Comparison of ENCODE assay signal across 8 cellular contexts in genomic region chr7:30348083-30348560, GRCh38.
DNase-seq lines count a peak whose midpoint lies in the region; ATAC-seq lines count a peak whose summit lies in the region.

No MANE protein-coding gene starts in this region.

- H3K4me3 ChIP-seq in NT2/D1 (ENCODE audit: insufficient read length, low read depth), result no peak overlapping the region

- no peak overlapping the region for H3K9ac ChIP-seq in NT2/D1 (ENCODE audit: insufficient read length, low read depth)

- H3K36me3 ChIP-seq in NT2/D1 (ENCODE audit: insufficient read depth, insufficient read length, low read length), result no peaks in the 10 kb centered on the region

- DNase-seq in Right ventricle myocardium superior, result no peak
- no peak for DNase-seq in cardiac septum (ENCODE audit: low spot score)
- DNase-seq in NT2/D1 (ENCODE audit: low read depth, low spot score), result peak; percentile 39
- peak; percentile 12 for DNase-seq in activated T-helper 9 cell treated with anti-CD3 and anti-CD28 coated beads, Interleukin-2, amount 50 U/mL, for 16 hours (ENCODE audit: low read depth)
- peak; percentile 21 for DNase-seq in iPS-NIHi11 (ENCODE audit: low spot score)
- DNase-seq in stimulated activated CD8-positive, alpha-beta memory T cell treated with anti-CD3 and anti-CD28 coated beads, Interleukin-7, amount 100 ng/mL, for 4 hours (ENCODE audit: low read depth in 2 of 2), result peak; percentile 21 to 42
- DNase-seq in C1 segment of cervical spinal cord (lab: John Stamatoyannopoulos, UW), result no peak

- H3K4me1 ChIP-seq in NT2/D1 (ENCODE audit: insufficient read depth, insufficient read length), result no peaks in the 10 kb centered on the region

- H3K9me3 ChIP-seq in NT2/D1 (ENCODE audit: insufficient read depth, low read length), result no peaks in the 10 kb centered on the region

- H3K27me3 ChIP-seq in NT2/D1 (ENCODE audit: insufficient read depth, insufficient read length), result no peaks in the 10 kb centered on the region

- ATAC-seq in Right ventricle myocardium superior (ENCODE audit: poor library complexity) (peak; percentile 38), HG02884 (IDR thresholded peaks at IDR 0.05; ENCODE audit: unreplicated experiment) (peak; percentile 78)

- intact Hi-C loops in Right ventricle myocardium superior (cut with DNase I), result no loop called here
- intact Hi-C loops in cardiac septum (cut with DNase I), result no loop called here

Comparison
In these comparisons a context has a peak if more than half of its experiments do, and no peak if none do; other contexts are left out.
1. DNase-seq: peak in NT2/D1 (single experiment), activated T-helper 9 cell treated with anti-CD3 and anti-CD28 coated beads, Interleukin-2, amount 50 U/mL, for 16 hours (single experiment), iPS-NIHi11 (single experiment) and stimulated activated CD8-positive, alpha-beta memory T cell treated with anti-CD3 and anti-CD28 coated beads, Interleukin-7, amount 100 ng/mL, for 4 hours (2 of 2); none in Right ventricle myocardium superior (single experiment), cardiac septum (single experiment) and C1 segment of cervical spinal cord (0 of 14).